8 cellular contexts compared by ENCODE assay signal in the genomic region with DNA sequence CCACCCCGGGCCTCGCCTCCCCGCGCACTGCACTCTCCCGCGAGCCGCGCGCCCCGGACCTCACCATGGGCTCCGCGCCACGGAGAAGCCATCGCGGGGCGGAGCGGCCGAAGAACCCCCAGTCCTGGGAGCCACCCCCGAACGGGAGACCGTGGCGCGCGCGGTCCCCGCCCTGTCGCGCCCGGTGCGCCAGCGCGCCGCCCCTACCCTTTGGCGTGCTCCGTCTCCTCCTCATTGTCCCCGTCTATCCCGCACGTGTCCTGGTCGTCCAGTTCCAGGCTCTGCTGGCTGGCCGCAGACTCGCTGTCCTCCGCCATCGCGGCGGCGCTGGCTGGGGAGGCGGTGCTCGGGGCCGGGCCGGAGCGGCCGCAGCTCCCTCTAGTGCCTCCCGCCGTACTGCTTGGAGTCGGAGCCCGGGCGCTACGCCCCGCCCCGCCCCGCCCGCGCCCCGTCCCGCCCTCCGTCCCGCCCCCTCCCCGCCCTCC. TPM values are rescaled to one million over a fixed set of nuclear protein-coding genes. Genes with fewer than 3 reads are reported as not detected.
DNase-seq lines count a peak whose midpoint lies in the region; ATAC-seq and TF ChIP-seq lines count a peak whose summit lies in the region.

NMT2 (minus strand) TSS at position 398 of the 485 bp plus-strand sequence; CDS start at position 317, 81 bp downstream.

- no peaks in the 10 kb centered on the region for H3K9me3 ChIP-seq in heart right ventricle

- intact Hi-C loops in heart right ventricle (cut with DNase I), result loop anchor here in 3 of 10 donors (1.0 to 10.0 kb wide), 3 partner anchors 64 to 209 kb away; partner anchors contain the start of genes MEIG1 (in 1 of the 3) and RPP38 (in 1 of the 3)

- ATAC-seq in HG03175 (IDR thresholded peaks at IDR 0.05; ENCODE audit: unreplicated experiment) (peak; percentile 91), heart right ventricle (peak; percentile 85 to 94 (median 88))
- ATAC-seq in activated naive CD4-positive, alpha-beta T cell treated with anti-CD3 and anti-CD28 coated beads, Interleukin-2, amount 50 U/mL, for 72 hours, result peak; percentile 80 to 82

- DNase-seq in DMS53 (lab: John Stamatoyannopoulos, UW) (peak; percentile 97), NCI-H446 (lab: John Stamatoyannopoulos, UW) (peak; percentile 55 to 93), heart right ventricle (peak; percentile 84 to 89), pons (ENCODE audit: low spot score) (peak; percentile 85), GDM1 (lab: John Stamatoyannopoulos, UW) (no peak)
- peak in 1 of 2 donors; percentile 87 for DNase-seq in activated naive CD4-positive, alpha-beta T cell treated with anti-CD3 and anti-CD28 coated beads, Interleukin-2, amount 50 U/mL, for 72 hours (ENCODE audit: low spot score in 2 of 2)

- peaks cover 7 to 43% (median 34%) of the 10 kb centered on the region in 9 donors for H3K4me1 ChIP-seq in heart right ventricle

- peak within 1 kb of the TSS; percentile 93 to 98 for H3K27ac Mint-ChIP-seq in activated naive CD4-positive, alpha-beta T cell treated with anti-CD3 and anti-CD28 coated beads, Interleukin-2, amount 50 U/mL, for 72 hours

- H3K9me3 Mint-ChIP-seq in activated naive CD4-positive, alpha-beta T cell treated with anti-CD3 and anti-CD28 coated beads, Interleukin-2, amount 50 U/mL, for 72 hours, result no peaks in the 10 kb centered on the region

- H3K4me3 ChIP-seq in heart right ventricle, result peak within 1 kb of the TSS; percentile 72 to 98 (median 88)

- H3K36me3 ChIP-seq in heart right ventricle, result no peaks in the 10 kb centered on the region

- H3K36me3 Mint-ChIP-seq in activated naive CD4-positive, alpha-beta T cell treated with anti-CD3 and anti-CD28 coated beads, Interleukin-2, amount 50 U/mL, for 72 hours, result peaks cover 6 to 11% of the 10 kb centered on the region in 2 donors

- TF ChIP-seq POLR2A in GM19193 (IDR thresholded peaks at IDR 0.05; ENCODE audit: extremely low read depth, insufficient read depth, insufficient read length), result peak; percentile 66

- H3K27ac ChIP-seq in heart right ventricle, result peak within 1 kb of the TSS; percentile 64 to 96 (median 90)

- peaks cover 0 to 15% (median 0%) of the 10 kb centered on the region in 7 donors for H3K27me3 ChIP-seq in heart right ventricle

- WGBS in heart right ventricle, 2 donors, result 0 to 1% methylated on average over 25 to 52 of the region's 68 CpGs

- peak in 8 of 9 donors; percentile 38 to 68 (median 50) for TF ChIP-seq CTCF in heart right ventricle (IDR thresholded peaks at IDR 0.05)

RNA-seq across cellular contexts. Expression of gene NMT2, which starts in this region (rescaled TPM):
- total RNA-seq in activated naive CD4-positive, alpha-beta T cell treated with anti-CD3 and anti-CD28 coated beads, Interleukin-2, amount 50 U/mL, for 72 hours, result 10 to 100 TPM; 21.2 to 30.7 TPM
- total RNA-seq in heart right ventricle, result 10 to 100 TPM in 8 of 10 donors, 1 to 10 TPM in 2; 8.9 to 14.5 (median 12.3) TPM
- polyA plus RNA-seq in heart right ventricle, result 1 to 10 TPM; 6.1 to 7.6 TPM
